Comparison of ENCODE assay signal across 13 cellular contexts in genomic region chr3:141406265-141406664, GRCh38. TPM values are rescaled to one million over a fixed set of nuclear protein-coding genes. Genes with fewer than 3 reads are reported as not detected.
A peak's percentile ranks its signal among the peaks of the same experiment; 100 is the strongest.
DNase-seq lines count a peak whose midpoint lies in the region; ATAC-seq and TF ChIP-seq lines count a peak whose summit lies in the region.
"Had no signal": no experiment of that assay in that cellular context is flagged by ENCODE, and none has a peak within 500 bp of the region (broad histone marks: within the 10 kb centered on the region; RNA-seq: fewer than 3 reads in every experiment).

No MANE protein-coding gene starts in this region.

- H3K27ac ChIP-seq in mammary epithelial cell (ENCODE audit: insufficient read depth, low read depth, low read length), result no peak overlapping the region
- H3K27ac ChIP-seq in colonic mucosa, result peak overlapping the region; percentile 9
- peak overlapping the region; percentile 75 for H3K27ac ChIP-seq in urinary bladder (ENCODE audit: low read depth)

- WGBS in mammary epithelial cell (ENCODE audit: low coverage, missing lambda C conversion rate), result 100% methylated on average over 2 of the region's 2 CpGs
- WGBS in urinary bladder, result 97% methylated on average over 2 of the region's 2 CpGs

- H3K4me1 Mint-ChIP-seq in MCF 10A (ENCODE audit: insufficient read depth, unreplicated experiment), result peaks cover 59% of the 10 kb centered on the region
- peaks cover 30 to 74% (median 63%) of the 10 kb centered on the region in 4 donors for H3K4me1 Mint-ChIP-seq in naive thymus-derived CD8-positive, alpha-beta T cell

- H3K4me3 Mint-ChIP-seq in MCF 10A (ENCODE audit: unreplicated experiment), result peak overlapping the region; percentile 5
- H3K4me3 Mint-ChIP-seq in naive thymus-derived CD8-positive, alpha-beta T cell, result peak overlapping the region in 2 of 10 donors; percentile 4 to 69
- H3K4me3 Mint-ChIP-seq: H9 had no signal

- no peaks in the 10 kb centered on the region for H3K9me3 Mint-ChIP-seq in MCF 10A (ENCODE audit: unreplicated experiment)
- H3K9me3 Mint-ChIP-seq in naive thymus-derived CD8-positive, alpha-beta T cell, result no peaks in the 10 kb centered on the region
- H3K9me3 Mint-ChIP-seq: H9 had no signal

- H3K79me2 ChIP-seq in mammary epithelial cell (ENCODE audit: insufficient read depth, low read length), result peaks cover 60% of the 10 kb centered on the region

- CTCF ChIA-PET in MCF 10A (lab: Yijun Ruan, JAX), result interaction anchor here (0.8 to 1.6 kb wide), 6 partner anchors 10 to 46 kb away, joined by 3 to 7 read pairs (median 4); no protein-coding TSS in a partner anchor
- CTCF ChIA-PET in mammary epithelial cell (lab: Charles Lee; ENCODE audit: low non-redundant PET), result no interaction called here

- POLR2A ChIA-PET in MCF 10A (lab: Yijun Ruan, JAX), result interaction anchor here (1.0 to 14.3 kb wide), 11 partner anchors 13 to 111 kb away, joined by 3 to 349 read pairs (median 5); partner anchors contain the start of genes RASA2 and ZBTB38
- POLR2A ChIA-PET in naive thymus-derived CD8-positive, alpha-beta T cell (lab: Charles Lee), result interaction anchor here (1.0 to 1.5 kb wide), 2 partner anchors 81 to 140 kb away, joined by 3 to 4 read pairs; no protein-coding TSS in a partner anchor

- H3K27me3 ChIP-seq in mammary epithelial cell (ENCODE audit: insufficient read depth, low read length) (no peaks in the 10 kb centered on the region), colonic mucosa (no peaks in the 10 kb centered on the region)

- H3K27me3 Mint-ChIP-seq in MCF 10A (ENCODE audit: insufficient read depth, unreplicated experiment), result no peaks in the 10 kb centered on the region
- no peaks in the 10 kb centered on the region for H3K27me3 Mint-ChIP-seq in naive thymus-derived CD8-positive, alpha-beta T cell

- peaks cover 77% of the 10 kb centered on the region for H3K36me3 Mint-ChIP-seq in MCF 10A (ENCODE audit: insufficient read depth, unreplicated experiment)
- peaks cover 9 to 51% (median 31%) of the 10 kb centered on the region in 3 donors for H3K36me3 Mint-ChIP-seq in naive thymus-derived CD8-positive, alpha-beta T cell

- H3K9me3 ChIP-seq in mammary epithelial cell (replicated peaks; ENCODE audit: insufficient read depth, low read length) (no peaks in the 10 kb centered on the region), colonic mucosa (no peaks in the 10 kb centered on the region)

- H3K4me1 ChIP-seq in mammary epithelial cell (ENCODE audit: insufficient read depth, low read length) (peaks cover 65% of the 10 kb centered on the region), colonic mucosa (peaks cover 26% of the 10 kb centered on the region), urinary bladder (ENCODE audit: insufficient read depth) (peaks cover 2% of the 10 kb centered on the region)

- dilution Hi-C loops in mammary epithelial cell (cut with HindIII; ENCODE audit: low sequenced_read_pairs), result no loop called here

- ATAC-seq in naive thymus-derived CD8-positive, alpha-beta T cell, result no peak

- in situ Hi-C loops in mammary epithelial cell (cut with MboI; ENCODE audit: low sequenced_read_pairs in 2 of 2), result no loop called here

- H3K4me2 ChIP-seq in mammary epithelial cell (ENCODE audit: insufficient read depth, low read depth, low read length), result no peak overlapping the region

- H4K20me1 ChIP-seq in mammary epithelial cell (ENCODE audit: insufficient read depth, low read length), result no peaks in the 10 kb centered on the region

- H3K36me3 ChIP-seq in mammary epithelial cell (ENCODE audit: insufficient read depth, low read length), result peaks cover 18% of the 10 kb centered on the region
- no peaks in the 10 kb centered on the region for H3K36me3 ChIP-seq in colonic mucosa
- peaks cover 3% of the 10 kb centered on the region for H3K36me3 ChIP-seq in urinary bladder (ENCODE audit: insufficient read depth)

- H3K4me3 ChIP-seq in mammary epithelial cell (replicated peaks in 1 of 3; ENCODE audit: insufficient read depth in 1 of 3, low read depth in 2 of 3, low read length in 3 of 3), result no peak overlapping the region
- no peak overlapping the region for H3K4me3 ChIP-seq in colonic mucosa
- H3K4me3 ChIP-seq in urinary bladder (ENCODE audit: low read depth, low read length), result no peak overlapping the region

- peak overlapping the region; percentile 94 for H3K27ac Mint-ChIP-seq in MCF 10A (ENCODE audit: low read depth, unreplicated experiment)
- H3K27ac Mint-ChIP-seq in naive thymus-derived CD8-positive, alpha-beta T cell, result peak overlapping the region; percentile 23 to 88 (median 70)
- H3K27ac Mint-ChIP-seq: H9 had no signal

- intact Hi-C loops in MCF 10A (cut with micrococcal nuclease), result no loop called here
- intact Hi-C loops in mammary epithelial cell (cut with micrococcal nuclease), result no loop called here
- intact Hi-C loops in colonic mucosa (cut with DNase I), result no loop called here

- DNase-seq in MCF 10A (ENCODE audit: unreplicated experiment) (no peak), mammary epithelial cell (no peak), colonic mucosa (no peak), NCI-H2227 treated with DMSO at 0.1 percent for 48 hours (lab: John Stamatoyannopoulos, UW) (no peak)
- DNase-seq in naive thymus-derived CD8-positive, alpha-beta T cell, result no peak
- DNase-seq in activated CD4-positive, alpha-beta T cell treated with anti-CD3 and anti-CD28 coated beads for 48 hours, result no peak
- DNase-seq in effector CD4-positive, alpha-beta T cell, result no peak
- DNase-seq: dermis blood vessel endothelial cell, GDM1, H9, NCI-H526 treated with DMSO at 0.1 percent for 48 hours, T-helper 1 cell had no signal

- BruUV-seq in MCF 10A (replicated peaks; lab: Mats Ljungman, UMichigan), result no TSS peak
- BruUV-seq in mammary epithelial cell (replicated peaks; lab: Mats Ljungman, UMichigan), result no TSS peak

- H3K9ac ChIP-seq in mammary epithelial cell (ENCODE audit: insufficient read depth, low read length) (no peak overlapping the region), colonic mucosa (ENCODE audit: low read depth in 2 of 2, low read length in 2 of 2) (no peak overlapping the region)

- TF ChIP-seq CTCF in MCF 10A (IDR thresholded peaks at IDR 0.05; ENCODE audit: unreplicated experiment) (no peak), mammary epithelial cell (conservative IDR thresholded peaks at IDR 0.05 in 1 of 2, IDR thresholded peaks at IDR 0.05 in 1 of 2; ENCODE audit: extremely low read depth in 1 of 2, insufficient read depth in 1 of 2, low read depth in 1 of 2, low read length in 2 of 2) (no peak), colonic mucosa (IDR thresholded peaks at IDR 0.05) (no peak)

- H2AFZ ChIP-seq in mammary epithelial cell (ENCODE audit: low read depth, low read length), result no peak overlapping the region

RNA-seq across cellular contexts. Expression of gene ZBTB38, which starts 38.0 kb away (rescaled TPM):
- total RNA-seq in MCF 10A (2022) (168 and 186 TPM in 2 replicates), mammary epithelial cell (100 to 1,000 TPM in 1 of 2 donors, 10 to 100 TPM in 1; 64.7 to 110 TPM), colonic mucosa (100 to 1,000 TPM in 1 of 2 donors, 10 to 100 TPM in 1; 95.5 to 112 TPM), urinary bladder (124 TPM)
- polyA plus RNA-seq in mammary epithelial cell (33.8 TPM), urinary bladder (42.4 TPM)
- 57.1 TPM for polyA minus RNA-seq in mammary epithelial cell
- 10 to 100 TPM; 48.3 to 49.7 TPM for total RNA-seq in naive thymus-derived CD8-positive, alpha-beta T cell
- polyA plus RNA-seq in naive thymus-derived CD8-positive, alpha-beta T cell, result 100 to 1,000 TPM in 1 of 3 donors, 10 to 100 TPM in 2; 56.5 to 118 (median 60.8) TPM
